In the genomic region with DNA sequence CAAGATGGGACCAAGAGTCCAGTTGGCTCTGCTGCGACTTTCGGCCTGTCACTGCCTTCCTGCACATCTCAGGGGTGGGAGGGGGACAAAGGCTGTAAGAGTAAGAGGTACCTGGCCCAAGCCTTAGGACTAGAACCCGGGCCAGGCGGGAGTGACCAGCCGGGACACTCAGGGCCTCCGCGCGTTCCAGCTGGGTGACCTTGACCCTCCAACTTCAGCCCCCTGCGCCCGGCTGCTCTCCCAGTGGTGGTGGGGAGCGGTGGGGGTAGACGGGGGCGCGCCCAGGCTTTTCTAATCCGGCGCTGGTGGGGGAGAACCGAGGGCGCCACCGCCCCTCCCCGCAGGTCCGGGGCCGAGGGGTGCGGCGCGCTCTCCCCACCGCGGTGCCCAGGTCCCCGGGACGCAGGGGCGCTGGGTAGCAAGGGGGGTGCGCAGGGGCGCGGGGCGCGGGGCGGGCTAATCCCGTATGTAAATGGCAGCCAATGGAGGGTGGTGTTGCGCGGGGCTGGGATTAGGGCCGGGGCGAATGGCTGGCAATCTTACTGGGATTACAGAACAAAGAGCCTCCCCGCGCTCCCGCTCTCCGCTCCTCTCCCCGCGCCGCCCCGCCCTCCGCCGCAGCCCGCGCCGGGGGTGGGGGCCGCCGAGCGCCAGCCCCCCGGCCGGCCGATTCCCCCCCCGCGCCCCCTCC, we compare ENCODE assay signal across 8 cellular contexts. TPM values are rescaled to one million over a fixed set of nuclear protein-coding genes. Genes with fewer than 3 reads are reported as not detected.
A peak's percentile ranks its signal among the peaks of the same experiment; 100 is the strongest.
DNase-seq lines count a peak whose midpoint lies in the region; ATAC-seq and TF ChIP-seq lines count a peak whose summit lies in the region.

A gene with protein sequence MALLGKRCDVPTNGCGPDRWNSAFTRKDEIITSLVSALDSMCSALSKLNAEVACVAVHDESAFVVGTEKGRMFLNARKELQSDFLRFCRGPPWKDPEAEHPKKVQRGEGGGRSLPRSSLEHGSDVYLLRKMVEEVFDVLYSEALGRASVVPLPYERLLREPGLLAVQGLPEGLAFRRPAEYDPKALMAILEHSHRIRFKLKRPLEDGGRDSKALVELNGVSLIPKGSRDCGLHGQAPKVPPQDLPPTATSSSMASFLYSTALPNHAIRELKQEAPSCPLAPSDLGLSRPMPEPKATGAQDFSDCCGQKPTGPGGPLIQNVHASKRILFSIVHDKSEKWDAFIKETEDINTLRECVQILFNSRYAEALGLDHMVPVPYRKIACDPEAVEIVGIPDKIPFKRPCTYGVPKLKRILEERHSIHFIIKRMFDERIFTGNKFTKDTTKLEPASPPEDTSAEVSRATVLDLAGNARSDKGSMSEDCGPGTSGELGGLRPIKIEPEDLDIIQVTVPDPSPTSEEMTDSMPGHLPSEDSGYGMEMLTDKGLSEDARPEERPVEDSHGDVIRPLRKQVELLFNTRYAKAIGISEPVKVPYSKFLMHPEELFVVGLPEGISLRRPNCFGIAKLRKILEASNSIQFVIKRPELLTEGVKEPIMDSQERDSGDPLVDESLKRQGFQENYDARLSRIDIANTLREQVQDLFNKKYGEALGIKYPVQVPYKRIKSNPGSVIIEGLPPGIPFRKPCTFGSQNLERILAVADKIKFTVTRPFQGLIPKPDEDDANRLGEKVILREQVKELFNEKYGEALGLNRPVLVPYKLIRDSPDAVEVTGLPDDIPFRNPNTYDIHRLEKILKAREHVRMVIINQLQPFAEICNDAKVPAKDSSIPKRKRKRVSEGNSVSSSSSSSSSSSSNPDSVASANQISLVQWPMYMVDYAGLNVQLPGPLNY (plus strand): TSS at position 586 of the 691 bp plus-strand sequence. CDS start 54,175 bp downstream, outside the sequence.

- no peaks in the 10 kb centered on the region; the same call in 1 of the 2 replicates for H3K36me3 ChIP-seq in HAP-1 (replicated peaks)

- peak in 1 of 56 donors; percentile 14 for TF ChIP-seq CTCF in dorsolateral prefrontal cortex (IDR thresholded peaks at IDR 0.05 in 54 of 56, conservative IDR thresholded peaks at IDR 0.05 in 2 of 56; ENCODE audit: low read depth in 1 of 56, partially characterized antibody in 56 of 56)

- in situ Hi-C loops in HAP-1 (cut with MboI; ENCODE audit: low sequenced_read_pairs), result no loop called here

- intact Hi-C loops in dorsolateral prefrontal cortex (cut with DNase I), result loop anchor here (10.0 kb wide), 2 partner anchors 111 to 201 kb away; a partner anchor contains a TSS

- ATAC-seq in left lobe of liver (peak; percentile 70), GM21825 (IDR thresholded peaks at IDR 0.05; ENCODE audit: unreplicated experiment) (no peak)

- no peaks in the 10 kb centered on the region for H3K9me3 ChIP-seq in HAP-1

- H3K27ac ChIP-seq in dorsolateral prefrontal cortex, result peak within 1 kb of the TSS; percentile 58 to 96 (median 90)

- no peaks in the 10 kb centered on the region for H3K27me3 ChIP-seq in HAP-1 (ENCODE audit: low read depth)
- H3K27me3 ChIP-seq in dorsolateral prefrontal cortex, result no peaks in the 10 kb centered on the region

- H3K4me1 ChIP-seq in HAP-1, result peaks cover 9% of the 10 kb centered on the region; the same call in 1 of the 2 replicates

- peak; percentile 85 for DNase-seq in AG20443 (ENCODE audit: low spot score)
- peak; percentile 88 to 91 for DNase-seq in HAP-1 (ENCODE audit: low spot score in 2 of 2)
- peak; percentile 62 for DNase-seq in NCI-H510A (lab: John Stamatoyannopoulos, UW)
- DNase-seq in activated CD4-positive, alpha-beta T cell treated with anti-CD3 and anti-CD28 coated beads, Interleukin-2, amount 50 U/mL, for 4 hours, result peak; percentile 23 to 25
- DNase-seq in dorsolateral prefrontal cortex, result peak; percentile 50 to 84 (median 74)
- peak; percentile 75 for DNase-seq in left lobe of liver (ENCODE audit: low spot score)
- DNase-seq in stimulated activated CD4-positive, alpha-beta T cell treated with anti-CD3 and anti-CD28 coated beads, Interleukin-1b, Interleukin-23, amount 100 ng/mL, for 48 hours, result peak; percentile 60

- peak within 1 kb of the TSS; percentile 67 for H3K4me3 ChIP-seq in HAP-1
- peak within 1 kb of the TSS; percentile 56 to 90 (median 78) for H3K4me3 ChIP-seq in dorsolateral prefrontal cortex

RNA-seq across cellular contexts. Expression of the gene that starts here (rescaled TPM):
- total RNA-seq in dorsolateral prefrontal cortex (10 to 100 TPM; 13.2 to 37.2 (median 22.2) TPM), left lobe of liver (10.3 TPM)

Comparison
In these comparisons a context has a peak if more than half of its experiments do, and no peak if none do; other contexts are left out.
1. DNase-seq: peak in every context shown above with its lines; median percentile 90 in HAP-1; 85 in AG20443; 75 in left lobe of liver; 74 in dorsolateral prefrontal cortex; 62 in NCI-H510A; 60 in stimulated activated CD4-positive, alpha-beta T cell treated with anti-CD3 and anti-CD28 coated beads, Interleukin-1b, Interleukin-23, amount 100 ng/mL, for 48 hours; 24 in activated CD4-positive, alpha-beta T cell treated with anti-CD3 and anti-CD28 coated beads, Interleukin-2, amount 50 U/mL, for 4 hours.